In the genomic region with DNA sequence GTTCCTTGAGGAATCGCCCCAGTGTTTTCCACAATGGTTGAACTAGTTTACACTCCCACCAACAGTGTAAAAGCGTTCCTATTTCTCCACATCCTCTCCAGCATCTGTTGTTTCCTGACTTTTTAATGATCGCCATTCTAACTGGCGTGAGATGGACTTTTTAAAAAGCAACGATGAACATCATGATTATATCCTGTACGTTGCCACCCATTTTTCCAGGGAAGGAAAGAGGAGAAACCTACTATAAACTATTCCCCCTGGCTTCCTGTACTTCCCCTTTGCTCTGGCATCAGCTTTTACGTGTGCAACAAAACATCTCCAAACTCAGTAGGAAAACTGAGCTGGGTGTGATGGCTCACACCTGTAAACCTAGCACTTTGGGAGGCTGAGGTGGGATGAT, we compare ENCODE assay signal across 2 cellular contexts. TPM values are rescaled to one million over a fixed set of nuclear protein-coding genes. Genes with fewer than 3 reads are reported as not detected.
"Had no signal": no experiment of that assay in that cellular context is flagged by ENCODE, and none has a peak within 500 bp of the region (broad histone marks: within the 10 kb centered on the region; RNA-seq: fewer than 3 reads in every experiment).

No MANE protein-coding gene starts in this region.

RNA-seq across cellular contexts. Expression of gene RIN2, which starts 48.2 kb away (rescaled TPM):
- total RNA-seq: activated CD8-positive, alpha-beta T cell treated with anti-CD3 and anti-CD28 coated beads, Interleukin-2, amount 10 ng/mL, durations not matched to agents 7 days and 5 days; OCI-LY7 had no signal
